Comparison of ENCODE assay signal across 8 cellular contexts in the genomic region with DNA sequence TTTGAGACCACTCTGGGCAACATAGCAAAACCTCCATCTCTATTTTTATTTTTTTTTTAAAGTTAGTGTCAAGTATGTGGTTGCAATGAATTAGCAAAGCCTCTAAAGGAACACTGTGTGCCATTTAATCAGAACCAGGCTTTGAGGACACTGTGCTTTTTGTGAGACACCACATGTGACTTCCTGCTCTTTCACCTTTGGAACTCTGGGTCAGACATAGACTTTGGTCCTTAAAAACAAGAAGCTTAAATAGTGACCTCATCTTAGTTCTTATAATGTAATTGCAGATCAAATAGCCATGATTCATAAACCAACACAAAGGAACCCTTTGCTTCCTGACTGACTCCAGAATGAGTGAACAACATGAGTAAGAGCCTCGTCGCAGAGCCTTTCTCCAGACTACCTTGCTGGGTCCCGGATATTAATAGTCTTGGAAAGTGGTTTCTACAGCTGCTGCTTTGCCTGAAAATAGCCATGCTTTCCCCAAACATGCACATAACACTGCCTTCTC.
DNase-seq lines count a peak whose midpoint lies in the region; TF ChIP-seq lines count a peak whose summit lies in the region.
"Not testable (repeated sequence)": the region's sequence is repeated elsewhere in the genome, so short reads cannot be mapped to it uniquely, and the experiment has no call there.

No MANE protein-coding gene starts in this region.

- CTCF ChIA-PET in RWPE1 (lab: Yijun Ruan, JAX) = interaction anchor here (0.8 kb wide), 1 partner anchor 173 kb away, joined by 4 read pairs; no protein-coding TSS in a partner anchor

- H3K27ac ChIP-seq in BLaER1 treated with 17β-estradiol and CSF1 and Interleukin-3, amounts not matched to agents 10 nM and 100 nM = peak overlapping the region in 1 of 11 experiments; percentile 23; a peak in 1 of 22 replicates
- not testable (repeated sequence) for H3K27ac ChIP-seq in RWPE1
- H3K27ac ChIP-seq in tibial artery = peak overlapping the region; percentile 61 to 66

- not testable (repeated sequence) for H3K4me3 ChIP-seq in BLaER1 treated with 17β-estradiol and CSF1 and Interleukin-3, amounts not matched to agents 10 nM and 100 nM; astrocyte of the cerebellum (ENCODE audit: low read depth, low read length); epithelial cell of proximal tubule (ENCODE audit: low read depth, low read length); tibial artery

- H3K4me2 ChIP-seq in BLaER1 treated with 17β-estradiol and CSF1 and Interleukin-3, amounts not matched to agents 10 nM and 100 nM = peak overlapping the region in 8 of 11 experiments; percentile 3 to 48 (median 25); a peak in 11 of 22 replicates

- not testable (repeated sequence) for H3K9ac ChIP-seq in BLaER1 treated with 17β-estradiol and CSF1 and Interleukin-3, amounts not matched to agents 10 nM and 100 nM

- H4K20me1 ChIP-seq in BLaER1 treated with 17β-estradiol and CSF1 and Interleukin-3, amounts not matched to agents 10 nM and 100 nM = peaks cover 0 to 19% (median 0%) of the 10 kb centered on the region in 11 experiments; a peak in 7 of 22 replicates

- H3K27me3 ChIP-seq in BLaER1 treated with 17β-estradiol and CSF1 and Interleukin-3, amounts not matched to agents 10 nM and 100 nM; tibial artery: not testable (repeated sequence)

- in situ Hi-C loops in astrocyte of the cerebellum (cut with HindIII; ENCODE audit: low sequenced_read_pairs) = not testable (repeated sequence)

- POLR2A ChIA-PET in RWPE1 (lab: Yijun Ruan, JAX; ENCODE audit: low non-redundant PET) = not testable (repeated sequence)

- H3K4me1 ChIP-seq in BLaER1 treated with 17β-estradiol and CSF1 and Interleukin-3, amounts not matched to agents 10 nM and 100 nM = peaks cover 11 to 51% (median 43%) of the 10 kb centered on the region in 10 experiments
- H3K4me1 ChIP-seq in tibial artery = peaks cover 0 to 38% (median 7%) of the 10 kb centered on the region in 4 donors

- H3K9me3 ChIP-seq in BLaER1 treated with 17β-estradiol and CSF1 and Interleukin-3, amounts not matched to agents 10 nM and 100 nM (replicated peaks in 1 of 11); tibial artery: not testable (repeated sequence)

- peaks cover 58 to 89% (median 78%) of the 10 kb centered on the region in 11 experiments for H3K36me3 ChIP-seq in BLaER1 treated with 17β-estradiol and CSF1 and Interleukin-3, amounts not matched to agents 10 nM and 100 nM
- H3K36me3 ChIP-seq in tibial artery = peaks cover 5 to 13% (median 8%) of the 10 kb centered on the region in 3 donors

- TF ChIP-seq CTCF in RWPE1 (conservative IDR thresholded peaks at IDR 0.05; ENCODE audit: low read depth); astrocyte of the cerebellum (IDR thresholded peaks at IDR 0.05; ENCODE audit: low read depth, low read length, missing control alignments); epithelial cell of proximal tubule (conservative IDR thresholded peaks at IDR 0.05; ENCODE audit: low read depth, low read length); tibial artery (IDR thresholded peaks at IDR 0.05): not testable (repeated sequence)

- DNase-seq in HPDE6-E6E7 (ENCODE audit: extremely low spot score) (peak; percentile 42), RWPE1 (ENCODE audit: low spot score) (peak; percentile 77), astrocyte of the cerebellum (ENCODE audit: low read depth) (peak; percentile 91), epithelial cell of proximal tubule (ENCODE audit: low read depth) (peak; percentile 96), iris pigment epithelial cell (ENCODE audit: low read depth) (peak; percentile 98), non-pigmented ciliary epithelial cell (ENCODE audit: low read depth) (peak; percentile 97), tibial artery (peak in 1 of 2 donors; percentile 67)

- intact Hi-C loops in tibial artery (cut with DNase I; ENCODE audit: low total_unique reads) = not testable (repeated sequence)
